In genomic region chr21:45461369-45461750, GRCh38 we compare ENCODE assay signal across 17 cellular contexts. TPM values are rescaled to one million over a fixed set of nuclear protein-coding genes. Genes with fewer than 3 reads are reported as not detected.
DNase-seq lines count a peak whose midpoint lies in the region; ATAC-seq, FAIRE-seq and TF ChIP-seq lines count a peak whose summit lies in the region.
"Had no signal": no experiment of that assay in that cellular context is flagged by ENCODE, and none has a peak within 500 bp of the region (broad histone marks: within the 10 kb centered on the region; RNA-seq: fewer than 3 reads in every experiment).

No MANE protein-coding gene starts in this region.

- H3K4me1 Mint-ChIP-seq in HFFc6 (ENCODE audit: low read depth), result peaks cover 31% of the 10 kb centered on the region
- H3K4me1 Mint-ChIP-seq in activated CD8-positive, alpha-beta memory T cell treated with anti-CD3 and anti-CD28 coated beads, Interleukin-2, amount 10 ng/mL, durations not matched to agents 7 days and 5 days, result no peaks in the 10 kb centered on the region
- H3K4me1 Mint-ChIP-seq: CD4-positive, alpha-beta memory T cell had no signal

- peaks cover 14% of the 10 kb centered on the region for H3K9me3 Mint-ChIP-seq in HFFc6
- H3K9me3 Mint-ChIP-seq in activated CD8-positive, alpha-beta memory T cell treated with anti-CD3 and anti-CD28 coated beads, Interleukin-2, amount 10 ng/mL, durations not matched to agents 7 days and 5 days (ENCODE audit: low read depth), result no peaks in the 10 kb centered on the region

- FAIRE-seq in HepG2 (lab: Jason Lieb, UNC), result no peak
- FAIRE-seq: D721Med, G401.6 had no signal

- H3K9me3 ChIP-seq in BLaER1 treated with 17β-estradiol and CSF1 and Interleukin-3, amounts not matched to agents 10 nM and 100 nM (replicated peaks in 1 of 11), result peaks cover 0 to 19% (median 6%) of the 10 kb centered on the region in 11 experiments; a peak in 12 of 22 replicates
- H3K9me3 ChIP-seq in HepG2 (ENCODE audit: low read length) (peaks cover 15% of the 10 kb centered on the region), smooth muscle cell (replicated peaks; ENCODE audit: low read depth) (no peaks in the 10 kb centered on the region)

- peaks cover 0 to 11% (median 0%) of the 10 kb centered on the region in 11 experiments; a peak in 2 of 22 replicates for H4K20me1 ChIP-seq in BLaER1 treated with 17β-estradiol and CSF1 and Interleukin-3, amounts not matched to agents 10 nM and 100 nM
- H4K20me1 ChIP-seq in HepG2 (ENCODE audit: insufficient read depth, low read length) (no peaks in the 10 kb centered on the region), smooth muscle cell (ENCODE audit: low read depth) (peaks cover 99% of the 10 kb centered on the region)

- DNase-seq in HFFc6 (no peak), HepG2 (ENCODE audit: low spot score) (no peak), smooth muscle cell (lab: John Stamatoyannopoulos, UW; ENCODE audit: unreplicated experiment) (no peak), ecto neural progenitor cell (ENCODE audit: low spot score) (no peak)
- no peak for DNase-seq in activated CD8-positive, alpha-beta memory T cell treated with anti-CD3 and anti-CD28 coated beads, Interleukin-2, amount 10 ng/mL, durations not matched to agents 7 days and 5 days
- DNase-seq: CD4-positive, alpha-beta memory T cell; DMS79; H9; MV-4-11; NCI-H1417 treated with DMSO at 0.1 percent for 48 hours; NCI-H1930; OCI-M1 had no signal

- ATAC-seq in HepG2 (no peak), HG02588 (IDR thresholded peaks at IDR 0.05; ENCODE audit: unreplicated experiment) (no peak)
- ATAC-seq in activated CD8-positive, alpha-beta memory T cell treated with anti-CD3 and anti-CD28 coated beads, Interleukin-2, amount 10 ng/mL, durations not matched to agents 7 days and 5 days, result no peak
- ATAC-seq: K562 had no signal

- 87% methylated on average over 5 of the region's 5 CpGs for WGBS in HepG2 (ENCODE audit: low lambda C conversion rate)
- WGBS in smooth muscle cell (ENCODE audit: low lambda C conversion rate), result 95% methylated on average over 5 of the region's 5 CpGs

- H3K4me1 ChIP-seq in BLaER1 treated with 17β-estradiol and CSF1 and Interleukin-3, amounts not matched to agents 10 nM and 100 nM, result peaks cover 3 to 87% (median 73%) of the 10 kb centered on the region in 10 experiments; a peak in 17 of 20 replicates
- H3K4me1 ChIP-seq in HepG2 (ENCODE audit: insufficient read depth, low read length), result peaks cover 58% of the 10 kb centered on the region
- no peaks in the 10 kb centered on the region for H3K4me1 ChIP-seq in smooth muscle cell (ENCODE audit: low read depth)

- TF ChIP-seq EP300 in HepG2 (IDR thresholded peaks at IDR 0.05; ENCODE audit: low read depth in 2 of 2, low read length in 2 of 2), result no peak
- no peak for TF ChIP-seq EP300 in HepG2 (CRISPR knock-in tag; IDR thresholded peaks at IDR 0.05; ENCODE audit: borderline replicate concordance)

- peak overlapping the region; percentile 88 for H3K27ac Mint-ChIP-seq in HFFc6
- no peak overlapping the region for H3K27ac Mint-ChIP-seq in activated CD8-positive, alpha-beta memory T cell treated with anti-CD3 and anti-CD28 coated beads, Interleukin-2, amount 10 ng/mL, durations not matched to agents 7 days and 5 days
- H3K27ac Mint-ChIP-seq: CD4-positive, alpha-beta memory T cell had no signal

- POLR2A ChIA-PET in HepG2 (lab: Yijun Ruan, JAX), result interaction anchor here (0.9 to 1.7 kb wide), 2 partner anchors 9 to 10 kb away, joined by 6 to 13 read pairs; no protein-coding TSS in a partner anchor

- H3K27me3 ChIP-seq in BLaER1 treated with 17β-estradiol and CSF1 and Interleukin-3, amounts not matched to agents 10 nM and 100 nM, result no peaks in the 10 kb centered on the region; a peak in 1 of 22 replicates
- H3K27me3 ChIP-seq in HepG2 (ENCODE audit: control insufficient read depth in 1 of 2, insufficient read depth in 2 of 2, low read length in 2 of 2) (no peaks in the 10 kb centered on the region), smooth muscle cell (ENCODE audit: low read depth) (no peaks in the 10 kb centered on the region)

- no peaks in the 10 kb centered on the region for H3K36me3 ChIP-seq in BLaER1 treated with 17β-estradiol and CSF1 and Interleukin-3, amounts not matched to agents 10 nM and 100 nM
- H3K36me3 ChIP-seq in HepG2 (replicated peaks in 1 of 2; ENCODE audit: control insufficient read depth in 1 of 2, insufficient read depth in 2 of 2, low read length in 2 of 2) (peaks cover 5 to 17% of the 10 kb centered on the region in 2 experiments; a peak in 4 of 5 replicates), smooth muscle cell (ENCODE audit: low read depth) (peaks cover 6% of the 10 kb centered on the region)

- no peak overlapping the region; the same call in 1 of the 2 replicates for H3K4me3 Mint-ChIP-seq in HFFc6
- no peak overlapping the region for H3K4me3 Mint-ChIP-seq in activated CD8-positive, alpha-beta memory T cell treated with anti-CD3 and anti-CD28 coated beads, Interleukin-2, amount 10 ng/mL, durations not matched to agents 7 days and 5 days
- H3K4me3 Mint-ChIP-seq: CD4-positive, alpha-beta memory T cell; H9 had no signal

- no TSS peak for BruUV-seq in HepG2 (replicated peaks; lab: Mats Ljungman, UMichigan)

- H3F3A ChIP-seq in smooth muscle cell (ENCODE audit: low read depth), result peaks cover 8% of the 10 kb centered on the region

- no peak overlapping the region for H3K9ac ChIP-seq in BLaER1 treated with 17β-estradiol and CSF1 and Interleukin-3, amounts not matched to agents 10 nM and 100 nM
- H3K9ac ChIP-seq in HepG2 (ENCODE audit: insufficient read depth, low read depth, low read length), result no peak overlapping the region
- H3K9ac ChIP-seq in smooth muscle cell (ENCODE audit: low read depth), result no peak overlapping the region

- H3K79me2 ChIP-seq in HepG2 (ENCODE audit: insufficient read depth, low read length) (peaks cover 25% of the 10 kb centered on the region), smooth muscle cell (ENCODE audit: low read depth) (peaks cover 98% of the 10 kb centered on the region)

- TF ChIP-seq RAD21 in HepG2 (CRISPR knock-in tag; IDR thresholded peaks at IDR 0.05), result no peak

- CTCF ChIA-PET in HepG2 (lab: Yijun Ruan, JAX; ENCODE audit: low intra/inter-chr PET ratio, low total read pairs), result no interaction called here
- CTCF ChIA-PET in activated CD8-positive, alpha-beta memory T cell treated with anti-CD3 and anti-CD28 coated beads, Interleukin-2, amount 10 ng/mL, durations not matched to agents 7 days and 5 days (lab: Charles Lee), result no interaction called here

- H2AFZ ChIP-seq in HepG2 (ENCODE audit: low read length) (no peak overlapping the region), smooth muscle cell (ENCODE audit: low read depth) (no peak overlapping the region)

- TF ChIP-seq POLR2A in HepG2 (IDR thresholded peaks at IDR 0.05; ENCODE audit: insufficient read depth in 1 of 2, low read depth in 2 of 2, low read length in 2 of 2), result no peak

- in situ Hi-C loops in HepG2 (cut with HindIII; ENCODE audit: extremely low pct_ligation_motif_present, low pct_unique_long_range_greater_than_20kb), result no loop called here

- H3K36me3 Mint-ChIP-seq in HFFc6 (ENCODE audit: low read depth), result peaks cover 24% of the 10 kb centered on the region
- no peaks in the 10 kb centered on the region for H3K36me3 Mint-ChIP-seq in activated CD8-positive, alpha-beta memory T cell treated with anti-CD3 and anti-CD28 coated beads, Interleukin-2, amount 10 ng/mL, durations not matched to agents 7 days and 5 days

- H3K27ac ChIP-seq in BLaER1 treated with 17β-estradiol and CSF1 and Interleukin-3, amounts not matched to agents 10 nM and 100 nM, result peak overlapping the region in 1 of 11 experiments; percentile 27; a peak in 1 of 22 replicates
- peak overlapping the region; percentile 64 for H3K27ac ChIP-seq in HepG2 (ENCODE audit: extremely low read length, insufficient read depth, low read length)
- H3K27ac ChIP-seq in smooth muscle cell (ENCODE audit: low read depth), result peak overlapping the region; percentile 70

- H3K4me2 ChIP-seq in BLaER1 treated with 17β-estradiol and CSF1 and Interleukin-3, amounts not matched to agents 10 nM and 100 nM, result peak overlapping the region in 8 of 11 experiments; percentile 15 to 84 (median 48); a peak in 16 of 22 replicates
- no peak overlapping the region; the same call in 1 of the 2 replicates for H3K4me2 ChIP-seq in HepG2 (ENCODE audit: low read depth, low read length)
- H3K4me2 ChIP-seq in smooth muscle cell, result peak overlapping the region; percentile 24

- intact Hi-C loops in HepG2 (cut with micrococcal nuclease; ENCODE audit: unreplicated experiment), result no loop called here

- H3K27me3 Mint-ChIP-seq in HFFc6 (ENCODE audit: insufficient read depth), result peaks cover 3% of the 10 kb centered on the region; the same call in 1 of the 2 replicates
- peaks cover 16% of the 10 kb centered on the region for H3K27me3 Mint-ChIP-seq in activated CD8-positive, alpha-beta memory T cell treated with anti-CD3 and anti-CD28 coated beads, Interleukin-2, amount 10 ng/mL, durations not matched to agents 7 days and 5 days

- TF ChIP-seq CTCF in HFFc6 (IDR thresholded peaks at IDR 0.05) (peak; percentile 25; the same call in 1 of the 2 replicates), HepG2 (CRISPR knock-in tag; IDR thresholded peaks at IDR 0.05) (no peak), smooth muscle cell (IDR thresholded peaks at IDR 0.05; ENCODE audit: borderline replicate concordance, insufficient read depth, poor library complexity, severe bottlenecking) (no peak)

- no peak overlapping the region for H3K4me3 ChIP-seq in BLaER1 treated with 17β-estradiol and CSF1 and Interleukin-3, amounts not matched to agents 10 nM and 100 nM
- H3K4me3 ChIP-seq in HepG2 (replicated peaks in 1 of 3; ENCODE audit: insufficient read depth in 1 of 3, low read depth in 2 of 3, low read length in 3 of 3), result no peak overlapping the region
- no peak overlapping the region for H3K4me3 ChIP-seq in smooth muscle cell
- H3K4me3 ChIP-seq: K562 had no signal

RNA-seq across cellular contexts. Expression of gene COL18A1, which starts 56.4 kb away (rescaled TPM):
- 10 to 100 TPM; 39.8 to 93.5 (median 86.8) TPM for total RNA-seq in HFFc6 (2021; fragmentation: NEBNext Ultra II Directional; extraction: Animal tissue kit (Norgen Biotek cat#: 25700))
- total RNA-seq in HepG2 (2016; rRNA removed; fragmentation: Illumina TruSeq; extraction: Trizol) (21.2 and 102 TPM in 2 replicates), smooth muscle cell (192 and 240 TPM in 2 replicates)
- total RNA-seq in HepG2 (2016; cell fraction: cytosol; rRNA removed; fragmentation: Illumina TruSeq; extraction: Trizol; ENCODE audit: low read depth), result 5.5 and 5.6 TPM in 2 replicates
- total RNA-seq in HepG2 (2016; cell fraction: insoluble cytoplasmic fraction; rRNA removed; fragmentation: Illumina TruSeq; extraction: Trizol), result 18.4 and 106 TPM in 2 replicates
- total RNA-seq in HepG2 (2016; cell fraction: membrane; rRNA removed; fragmentation: Illumina TruSeq; extraction: Trizol), result 10.8 and 11.6 TPM in 2 replicates
- total RNA-seq in HepG2 (2016; cell fraction: nucleus; rRNA removed; fragmentation: Illumina TruSeq; extraction: Trizol), result 122 and 150 TPM in 2 replicates
- polyA plus RNA-seq in HepG2 (2011; rRNA removed) (79.0 and 128 TPM in 2 replicates), smooth muscle cell (362 and 485 TPM in 2 replicates)
- 51.6 and 89.8 TPM in 2 replicates for polyA plus RNA-seq in HepG2 (2011; cell fraction: cytosol; rRNA removed)
- polyA plus RNA-seq in HepG2 (2011; cell fraction: nucleus; rRNA removed), result 1,622 and 2,194 TPM in 2 replicates
- 59.0 and 129 TPM in 2 replicates for polyA plus RNA-seq in HepG2 (2012)
- 4.3 and 4.4 TPM in 2 replicates for polyA plus RNA-seq in HepG2 (2016; cell fraction: cytosol; fragmentation: Illumina TruSeq; extraction: Trizol; ENCODE audit: low read depth)
- polyA plus RNA-seq in HepG2 (2016; cell fraction: insoluble cytoplasmic fraction; fragmentation: Illumina TruSeq; extraction: Trizol; ENCODE audit: low read depth), result 20.7 and 26.9 TPM in 2 replicates
- polyA plus RNA-seq in HepG2 (2016; cell fraction: membrane; fragmentation: Illumina TruSeq; extraction: Trizol; ENCODE audit: low read depth), result 5.0 and 6.2 TPM in 2 replicates
- polyA plus RNA-seq in HepG2 (2016; cell fraction: nucleus; fragmentation: Illumina TruSeq; extraction: Trizol; ENCODE audit: insufficient read depth, low read depth), result 308 and 331 TPM in 2 replicates
- 0.09 and 44.3 TPM in 2 replicates for polyA minus RNA-seq in HepG2 (2011; rRNA and poly(A)+ RNA removed; ENCODE audit: low replicate concordance)
- 36.9 and 37.7 TPM in 2 replicates for polyA minus RNA-seq in HepG2 (2011; cell fraction: cytosol; rRNA and poly(A)+ RNA removed)
- polyA minus RNA-seq in HepG2 (2011; cell fraction: nucleus; rRNA and poly(A)+ RNA removed), result 46.7 and 51.1 TPM in 2 replicates
- 1 to 10 TPM; 5.2 to 7.3 TPM for total RNA-seq in activated CD8-positive, alpha-beta memory T cell treated with anti-CD3 and anti-CD28 coated beads, Interleukin-2, amount 10 ng/mL, durations not matched to agents 7 days and 5 days
